15 cellular contexts compared by ENCODE assay signal in the genomic region with DNA sequence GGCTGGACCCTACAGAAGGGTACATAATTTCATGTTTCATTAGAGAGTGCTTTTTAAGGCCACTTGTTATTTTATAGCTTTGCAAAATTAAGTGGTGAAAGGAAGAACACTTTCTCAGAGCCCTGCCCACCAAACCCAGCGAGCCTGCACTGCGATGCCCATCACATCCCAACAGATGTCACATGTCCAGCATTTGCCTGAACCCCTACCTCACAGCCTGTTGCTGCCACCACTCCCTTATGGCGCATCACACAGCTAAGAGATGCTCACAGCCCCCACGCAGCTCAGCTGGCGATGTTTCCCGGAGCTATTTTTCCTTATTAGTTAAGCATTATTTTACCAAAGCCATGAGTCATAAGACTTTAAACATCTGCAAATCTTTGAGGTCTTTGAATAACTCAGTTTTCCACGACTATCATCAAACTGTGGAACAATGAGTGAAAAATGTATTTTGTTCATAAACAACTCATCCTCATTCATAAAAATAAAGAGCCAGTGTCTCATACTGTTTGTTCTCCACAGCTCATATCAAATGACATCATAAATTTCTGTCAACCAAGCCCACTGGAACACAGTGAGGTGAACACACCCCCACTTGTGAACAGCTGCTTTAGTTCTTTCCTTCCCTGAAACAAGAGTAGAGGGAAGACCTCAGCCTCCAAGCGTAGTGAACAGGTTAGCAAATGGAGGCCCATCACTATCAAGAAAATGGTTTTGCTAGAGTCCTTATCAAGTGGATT.
"Had no signal": no experiment of that assay in that cellular context is flagged by ENCODE, and none has a peak within 500 bp of the region (broad histone marks: within the 10 kb centered on the region; RNA-seq: fewer than 3 reads in every experiment).

No MANE protein-coding gene starts in this region.

- H3K27ac ChIP-seq: adrenal gland, heart right ventricle, left lung, suprapubic skin had no signal

- H3K9me3 ChIP-seq: adrenal gland, heart right ventricle, left lung, suprapubic skin had no signal

- DNase-seq: activated CD4-positive, alpha-beta T cell treated with anti-CD3 and anti-CD28 coated beads, Interleukin-2, amount 50 U/mL, for 1 hour; activated CD4-positive, CD25-positive, alpha-beta regulatory T cell treated with anti-CD3 and anti-CD28 coated beads, Interleukin-2, amount 50 U/mL, for 72 hours; activated CD8-positive, alpha-beta memory T cell treated with anti-CD3 and anti-CD28 coated beads for 24 hours; activated gamma-delta T cell; adrenal gland; cerebellar nuclear complex; effector CD4-positive, alpha-beta T cell; heart right ventricle; left lung; nephron progenitor cell; retina; stimulated activated CD4-positive, alpha-beta T cell treated with anti-CD3 and anti-CD28 coated beads, Interleukin-2, amount 100 ng/mL, for 48 hours; T-helper 2 cell had no signal

- ATAC-seq: esophagus mucosa, heart right ventricle had no signal

- H3K36me3 ChIP-seq: adrenal gland, heart right ventricle, suprapubic skin had no signal

- H3K27me3 ChIP-seq: adrenal gland, heart right ventricle, left lung, suprapubic skin had no signal

- H3K4me3 ChIP-seq: adrenal gland, heart right ventricle, left lung, suprapubic skin had no signal

- H3K4me1 ChIP-seq: adrenal gland, heart right ventricle, left lung had no signal
